Comparison of ENCODE assay signal across 19 cellular contexts in genomic region chr5:42462089-42462488, GRCh38. TPM values are rescaled to one million over a fixed set of nuclear protein-coding genes. Genes with fewer than 3 reads are reported as not detected.
DNase-seq lines count a peak whose midpoint lies in the region; ATAC-seq and TF ChIP-seq lines count a peak whose summit lies in the region.
"Had no signal": no experiment of that assay in that cellular context is flagged by ENCODE, and none has a peak within 500 bp of the region (broad histone marks: within the 10 kb centered on the region; RNA-seq: fewer than 3 reads in every experiment).

No MANE protein-coding gene starts in this region.

- H3K79me2 ChIP-seq in PC-3 (ENCODE audit: low read length) (no peaks in the 10 kb centered on the region), hepatocyte (peaks cover 39% of the 10 kb centered on the region)

- POLR2A ChIA-PET in PC-3 (lab: Charles Lee; ENCODE audit: unreplicated experiment): interaction anchor here (0.5 kb wide), 1 partner anchor 47 kb away, joined by 4 read pairs; no protein-coding TSS in a partner anchor
- POLR2A ChIA-PET in Caco-2 (lab: Charles Lee): no interaction called here

- no peaks in the 10 kb centered on the region for H3K4me1 Mint-ChIP-seq in Caco-2 (ENCODE audit: low read depth, unreplicated experiment)
- H3K4me1 Mint-ChIP-seq: CD8-positive, alpha-beta memory T cell had no signal

- ATAC-seq in PC-3 (peak; percentile 85), GM21737 (IDR thresholded peaks at IDR 0.05; ENCODE audit: unreplicated experiment) (no peak)

- H3K9me3 ChIP-seq in PC-3 (ENCODE audit: low read length) (no peaks in the 10 kb centered on the region), hepatocyte (ENCODE audit: low read depth) (no peaks in the 10 kb centered on the region), Caco-2 (no peaks in the 10 kb centered on the region)

- no peak overlapping the region for H3K4me2 ChIP-seq in PC-3 (ENCODE audit: low read length)
- no peak overlapping the region for H3K4me2 ChIP-seq in hepatocyte

- intact Hi-C loops in PC-3 (cut with micrococcal nuclease): no loop called here
- intact Hi-C loops in Caco-2 (cut with micrococcal nuclease; ENCODE audit: unreplicated experiment): no loop called here

- WGBS in hepatocyte (ENCODE audit: low lambda C conversion rate, missing lambda C conversion rate): 63% methylated on average over 2 of the region's 2 CpGs

- H3K27me3 Mint-ChIP-seq in Caco-2 (ENCODE audit: insufficient read depth, unreplicated experiment): peaks cover 4% of the 10 kb centered on the region
- H3K27me3 Mint-ChIP-seq: CD4-positive, alpha-beta T cell had no signal

- DNase-seq in PC-3 (peak; percentile 10), hepatocyte (ENCODE audit: low spot score) (no peak), CD1c-positive myeloid dendritic cell (ENCODE audit: extremely low spot score) (no peak), Caco-2 (no peak)
- DNase-seq: C1 segment of cervical spinal cord; Calu3; CD4-positive, alpha-beta T cell; CD8-positive, alpha-beta memory T cell; DMS53; DMS79 treated with DMSO at 0.1 percent for 48 hours; GF-D8; GM23248; H7; HCEC 1CT had no signal

- CTCF ChIA-PET in PC-3 (lab: Charles Lee) (interaction anchor here (1.1 kb wide), 1 partner anchor 39 kb away, joined by 3 read pairs; the partner anchor contains the start of gene GHR), Caco-2 (lab: Charles Lee) (no interaction called here)

- no peaks in the 10 kb centered on the region for H3K9me2 ChIP-seq in PC-3 (replicated peaks; ENCODE audit: low read length)
- no peaks in the 10 kb centered on the region for H3K9me2 ChIP-seq in hepatocyte (replicated peaks; ENCODE audit: insufficient read depth)

- H3K4me1 ChIP-seq in PC-3 (ENCODE audit: insufficient read depth, low read length) (no peaks in the 10 kb centered on the region), hepatocyte (ENCODE audit: insufficient read depth) (peaks cover 4% of the 10 kb centered on the region), Caco-2 (no peaks in the 10 kb centered on the region)

- H4K20me1 ChIP-seq in PC-3 (ENCODE audit: low read length) (no peaks in the 10 kb centered on the region), hepatocyte (ENCODE audit: insufficient read depth, poor library complexity, severe bottlenecking) (no peaks in the 10 kb centered on the region)

- H3K4me3 Mint-ChIP-seq in Caco-2 (ENCODE audit: unreplicated experiment): no peak overlapping the region
- H3K4me3 Mint-ChIP-seq: CD4-positive, alpha-beta T cell; CD8-positive, alpha-beta memory T cell had no signal

- H3K27ac ChIP-seq in C4-2B: peak overlapping the region; percentile 39; the same call in 1 of the 2 replicates
- no peak overlapping the region for H3K27ac ChIP-seq in PC-3 (ENCODE audit: low read length)
- H3K27ac ChIP-seq in hepatocyte: peak overlapping the region; percentile 30
- H3K27ac ChIP-seq: GM23248 had no signal

- H2AFZ ChIP-seq in PC-3 (ENCODE audit: low read length): no peak overlapping the region
- H2AFZ ChIP-seq in hepatocyte: no peak overlapping the region
- H2AFZ ChIP-seq: GM23248 had no signal

- H3K27me3 ChIP-seq in PC-3 (ENCODE audit: low read length): no peaks in the 10 kb centered on the region
- H3K27me3 ChIP-seq in hepatocyte: no peaks in the 10 kb centered on the region
- H3K27me3 ChIP-seq in Caco-2 (replicated peaks; ENCODE audit: control insufficient read depth, insufficient read depth, low read length): no peaks in the 10 kb centered on the region

- H3K9me3 Mint-ChIP-seq in Caco-2 (ENCODE audit: unreplicated experiment): no peaks in the 10 kb centered on the region
- H3K9me3 Mint-ChIP-seq: CD4-positive, alpha-beta T cell; CD8-positive, alpha-beta memory T cell had no signal

- H3K9ac ChIP-seq in PC-3 (ENCODE audit: low read length): no peak overlapping the region
- H3K9ac ChIP-seq: GM23248 had no signal

- H3K4me3 ChIP-seq in PC-3 (ENCODE audit: low read length): no peak overlapping the region
- H3K4me3 ChIP-seq in hepatocyte: no peak overlapping the region
- no peak overlapping the region for H3K4me3 ChIP-seq in Caco-2 (ENCODE audit: low read depth, low read length)
- H3K4me3 ChIP-seq: GM23248 had no signal

- TF ChIP-seq CTCF in C4-2B (conservative IDR thresholded peaks at IDR 0.05) (no peak), PC-3 (conservative IDR thresholded peaks at IDR 0.05; ENCODE audit: low read depth, low read length) (no peak), hepatocyte (IDR thresholded peaks at IDR 0.05; ENCODE audit: poor library complexity) (no peak), Caco-2 (IDR thresholded peaks at IDR 0.05; ENCODE audit: insufficient read depth in 1 of 2, low read depth in 1 of 2, low read length in 1 of 2, severe bottlenecking in 1 of 2, unreplicated experiment in 1 of 2) (no peak)

- no peak overlapping the region for H3K27ac Mint-ChIP-seq in Caco-2 (ENCODE audit: unreplicated experiment)
- H3K27ac Mint-ChIP-seq: CD4-positive, alpha-beta T cell; CD8-positive, alpha-beta memory T cell had no signal

- no peaks in the 10 kb centered on the region for H3F3A ChIP-seq in PC-3 (ENCODE audit: low read length, unreplicated experiment)

- no peaks in the 10 kb centered on the region for H3K36me3 ChIP-seq in PC-3 (ENCODE audit: low read depth, low read length)
- no peaks in the 10 kb centered on the region for H3K36me3 ChIP-seq in hepatocyte (replicated peaks; ENCODE audit: insufficient read depth, low read depth)
- no peaks in the 10 kb centered on the region for H3K36me3 ChIP-seq in Caco-2 (ENCODE audit: control insufficient read depth, insufficient read depth, low read length)

- H3K36me3 Mint-ChIP-seq in Caco-2 (ENCODE audit: insufficient read depth, unreplicated experiment): no peaks in the 10 kb centered on the region
- H3K36me3 Mint-ChIP-seq: CD8-positive, alpha-beta memory T cell had no signal

- BruUV-seq in PC-3 (replicated peaks; lab: Mats Ljungman, UMichigan): no TSS peak
- BruUV-seq in Caco-2 (replicated peaks; lab: Mats Ljungman, UMichigan): no TSS peak

RNA-seq across cellular contexts. Expression of gene GHR, which starts 38.9 kb away (rescaled TPM):
- 2.2 and 5.2 TPM in 2 replicates for total RNA-seq in PC-3 (2014; rRNA removed)
- 22.5 and 24.3 TPM in 2 replicates for total RNA-seq in hepatocyte
- polyA plus RNA-seq in hepatocyte: 12.6 and 14.4 TPM in 2 replicates
- total RNA-seq in Caco-2 (2022): 0.54 and 1.2 TPM in 2 replicates
- total RNA-seq: A673; CD4-positive, alpha-beta T cell; CD8-positive, alpha-beta memory T cell; Daoy; G401 had no signal
- polyA plus RNA-seq: CD8-positive, alpha-beta memory T cell had no signal
